Comparison of ENCODE assay signal across 1 cellular context in the genomic region with DNA sequence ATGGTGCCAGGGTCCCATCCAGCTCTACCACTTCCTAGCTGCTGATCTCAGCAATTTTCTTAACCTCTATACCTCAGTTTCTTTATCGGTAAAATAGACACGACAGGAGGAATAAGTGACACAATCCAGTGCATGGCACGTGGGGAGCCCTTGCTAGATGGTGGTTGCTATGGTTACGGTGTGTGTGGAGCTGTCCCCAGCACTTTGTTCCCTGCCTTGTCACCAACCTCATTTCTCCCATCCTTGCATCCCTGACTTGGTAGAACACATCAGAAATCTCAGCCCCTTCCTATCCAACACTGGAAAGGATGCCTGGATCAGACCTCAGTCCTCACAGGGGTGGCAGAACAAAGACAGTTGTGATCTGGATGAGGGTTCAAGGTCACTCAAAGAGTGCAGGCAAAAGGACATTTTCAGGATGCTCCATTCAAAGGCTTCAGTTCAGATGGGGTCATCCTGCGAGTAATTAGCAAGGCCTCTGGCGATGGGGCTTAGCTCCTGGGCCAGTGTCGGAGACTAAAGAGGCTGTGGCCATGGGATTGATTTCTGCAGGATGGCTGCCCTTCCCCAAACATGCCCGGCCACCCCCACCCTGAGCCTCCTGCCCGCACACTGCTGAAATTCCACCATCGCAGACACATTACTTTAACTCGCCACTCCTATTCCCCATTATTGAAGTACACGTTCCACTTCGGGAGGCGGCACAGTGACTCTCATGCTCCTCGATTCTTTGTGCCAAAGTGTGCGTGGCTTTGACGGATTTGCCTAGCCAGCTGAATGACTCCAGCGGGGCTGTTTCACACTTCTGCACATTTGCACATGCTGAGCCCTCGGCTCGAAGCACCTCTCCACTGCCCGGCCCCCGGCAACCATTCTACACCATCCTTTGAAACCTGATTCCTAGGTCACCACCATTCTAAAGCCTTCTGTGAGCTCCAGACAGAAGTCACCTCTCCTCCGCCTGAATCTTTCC.
A peak's percentile ranks its signal among the peaks of the same experiment; 100 is the strongest.
TF ChIP-seq lines count a peak whose summit lies in the region.

No MANE protein-coding gene starts in this region.

TF ChIP-seq in K562, 482 proteins besides CTCF, POLR2A, EP300 and RAD21 (continued from another document):
- TF ChIP-seq ZC3H11A (IDR thresholded peaks at IDR 0.05; ENCODE audit: low read depth, low read length) (no peak), C11orf30 (IDR thresholded peaks at IDR 0.05; ENCODE audit: low read depth) (peak; percentile 64)
